28 cellular contexts compared by ENCODE assay signal in the genomic region with DNA sequence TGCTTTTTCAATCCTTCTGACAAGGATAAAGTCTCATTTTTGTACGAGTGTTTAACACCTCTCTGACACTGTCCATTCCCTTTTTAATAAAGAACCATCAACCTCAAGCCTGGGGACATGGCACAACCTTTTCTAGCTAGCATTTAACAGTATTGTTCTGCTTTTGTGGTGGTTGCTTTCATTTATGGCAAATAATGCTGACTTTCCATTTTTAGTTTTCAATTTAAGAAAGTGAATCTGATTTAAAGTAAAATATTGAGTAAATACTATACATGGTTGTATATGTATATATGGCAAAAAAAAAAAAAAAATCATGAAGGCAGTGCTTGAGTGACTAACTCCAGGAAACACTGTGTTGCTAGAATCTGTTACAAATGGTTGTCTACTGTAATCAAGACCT. TPM values are rescaled to one million over a fixed set of nuclear protein-coding genes. Genes with fewer than 3 reads are reported as not detected.
"Had no signal": no experiment of that assay in that cellular context is flagged by ENCODE, and none has a peak within 500 bp of the region (broad histone marks: within the 10 kb centered on the region; RNA-seq: fewer than 3 reads in every experiment).

No MANE protein-coding gene starts in this region.

- H3K9me3 ChIP-seq: esophagus muscularis mucosa, gastroesophageal sphincter, heart left ventricle, left lung, lower lobe of right lung, mucosa of descending colon had no signal

- H3K27ac Mint-ChIP-seq: immature natural killer cell, mesothelial cell of epicardium, naive B cell had no signal

- H2AFZ ChIP-seq: hepatocyte had no signal

- H3K27ac ChIP-seq: coronary artery, dorsolateral prefrontal cortex, esophagus muscularis mucosa, foreskin keratinocyte, gastroesophageal sphincter, heart left ventricle, hepatocyte, left lung, lower lobe of right lung had no signal

- H3K27me3 ChIP-seq: hepatocyte had no signal

- DNase-seq: dermis blood vessel endothelial cell; dorsolateral prefrontal cortex; effector CD4-positive, alpha-beta T cell; effector memory CD4-positive, alpha-beta T cell; foreskin keratinocyte; heart left ventricle; hypothalamus; immature natural killer cell; islet precursor cell; kidney; left cardiac atrium; left lung; left ventricle myocardium superior; lower lobe of right lung; mesenchymal stem cell; mucosa of descending colon; naive B cell; naive thymus-derived CD8-positive, alpha-beta T cell had no signal

- H3K36me3 Mint-ChIP-seq: mesothelial cell of epicardium, naive B cell had no signal

- FAIRE-seq: endothelial cell of umbilical vein, frontal cortex, kidney had no signal

- H3K4me3 Mint-ChIP-seq: immature natural killer cell; mesothelial cell of epicardium; naive thymus-derived CD8-positive, alpha-beta T cell had no signal

- H3K4me2 ChIP-seq: hepatocyte had no signal

- H3K9me3 Mint-ChIP-seq: mesothelial cell of epicardium, naive B cell had no signal

- H3K4me3 ChIP-seq: coronary artery, dorsolateral prefrontal cortex, esophagus muscularis mucosa, gastroesophageal sphincter, heart left ventricle, hepatocyte, left lung, lower lobe of right lung, mucosa of descending colon had no signal

- H3K36me3 ChIP-seq: esophagus muscularis mucosa, gastroesophageal sphincter, heart left ventricle, left lung, lower lobe of right lung had no signal

- H3K4me1 ChIP-seq: foreskin keratinocyte had no signal

- ATAC-seq: foreskin keratinocyte; gastroesophageal sphincter; heart left ventricle; left cardiac atrium; left lung; left ventricle myocardium superior; lower lobe of right lung; mucosa of descending colon; naive thymus-derived CD8-positive, alpha-beta T cell had no signal

RNA-seq across cellular contexts. Expression of a gene that starts 4.2 kb away (rescaled TPM):
- total RNA-seq: dermis blood vessel endothelial cell, lung microvascular endothelial cell, myocyte had no signal
- polyA plus RNA-seq: fibroblast of lung; immature natural killer cell; naive thymus-derived CD8-positive, alpha-beta T cell had no signal
